Comparison of ENCODE assay signal across 8 cellular contexts in genomic region chr15:101127503-101128076, GRCh38.
A peak's percentile ranks its signal among the peaks of the same experiment; 100 is the strongest.
DNase-seq lines count a peak whose midpoint lies in the region; ATAC-seq and TF ChIP-seq lines count a peak whose summit lies in the region.

No MANE protein-coding gene starts in this region.

- no peak for TF ChIP-seq CTCF in Calu3 (IDR thresholded peaks at IDR 0.05; ENCODE audit: unreplicated experiment)

- peak overlapping the region in 20 of 21 experiments; percentile 16 to 89 (median 80) for H3K27ac ChIP-seq in skin epidermis

- H3K4me3 ChIP-seq in skin epidermis = no peak overlapping the region

- peaks cover 11% of the 10 kb centered on the region for H3K4me1 Mint-ChIP-seq in Calu3 (ENCODE audit: low read depth, unreplicated experiment)
- H3K4me1 Mint-ChIP-seq in activated naive CD8-positive, alpha-beta T cell treated with anti-CD3 and anti-CD28 coated beads for 36 hours = peaks cover 50% of the 10 kb centered on the region

- CTCF ChIA-PET in Calu3 (lab: Charles Lee) = interaction anchor here (1.0 kb wide), 1 partner anchor 121 kb away, joined by 3 read pairs; no protein-coding TSS in a partner anchor

- DNase-seq in Calu3 (peak; percentile 32), left ventricle myocardium superior (peak; percentile 82), SKM-1 treated with dmso at 0.1 percent for 144 hours (lab: John Stamatoyannopoulos, UW; ENCODE audit: unreplicated experiment) (no peak)
- peak; percentile 76 for DNase-seq in activated naive CD8-positive, alpha-beta T cell treated with anti-CD3 and anti-CD28 coated beads for 36 hours

- intact Hi-C loops in Calu3 (cut with micrococcal nuclease; ENCODE audit: unreplicated experiment) (no loop called here), left ventricle myocardium superior (cut with micrococcal nuclease) (no loop called here)

- no peaks in the 10 kb centered on the region for H3K36me3 Mint-ChIP-seq in Calu3 (ENCODE audit: insufficient read depth, unreplicated experiment)
- H3K36me3 Mint-ChIP-seq in activated naive CD8-positive, alpha-beta T cell treated with anti-CD3 and anti-CD28 coated beads for 36 hours = peaks cover 16% of the 10 kb centered on the region

- BruUV-seq in Calu3 (replicated peaks; lab: Mats Ljungman, UMichigan) = no TSS peak

- ATAC-seq in GM21360 (IDR thresholded peaks at IDR 0.05; ENCODE audit: unreplicated experiment) = peak; percentile 49
- ATAC-seq in HG03575 (IDR thresholded peaks at IDR 0.05; ENCODE audit: extremely low read depth, insufficient number of reproducible peaks, low FRiP score, unreplicated experiment) = peak; percentile 73
- peak; percentile 96 for ATAC-seq in left ventricle myocardium superior

- no peak overlapping the region for H3K27ac Mint-ChIP-seq in Calu3 (ENCODE audit: unreplicated experiment)
- peak overlapping the region; percentile 99 for H3K27ac Mint-ChIP-seq in activated naive CD8-positive, alpha-beta T cell treated with anti-CD3 and anti-CD28 coated beads for 36 hours

- H3K27me3 Mint-ChIP-seq in Calu3 (ENCODE audit: unreplicated experiment) = no peaks in the 10 kb centered on the region
- H3K27me3 Mint-ChIP-seq in activated naive CD8-positive, alpha-beta T cell treated with anti-CD3 and anti-CD28 coated beads for 36 hours = no peaks in the 10 kb centered on the region

- H3K9me3 Mint-ChIP-seq in Calu3 (ENCODE audit: low read depth, unreplicated experiment) = peaks cover 3% of the 10 kb centered on the region
- H3K9me3 Mint-ChIP-seq in activated naive CD8-positive, alpha-beta T cell treated with anti-CD3 and anti-CD28 coated beads for 36 hours = peaks cover 19% of the 10 kb centered on the region

- no peak overlapping the region for H3K4me3 Mint-ChIP-seq in Calu3 (ENCODE audit: low read depth, unreplicated experiment)
- peak overlapping the region; percentile 73 for H3K4me3 Mint-ChIP-seq in activated naive CD8-positive, alpha-beta T cell treated with anti-CD3 and anti-CD28 coated beads for 36 hours

TF ChIP-seq in PFSK-1, 5 proteins besides CTCF, POLR2A, EP300 and RAD21:
- TF ChIP-seq, protein P1, sequence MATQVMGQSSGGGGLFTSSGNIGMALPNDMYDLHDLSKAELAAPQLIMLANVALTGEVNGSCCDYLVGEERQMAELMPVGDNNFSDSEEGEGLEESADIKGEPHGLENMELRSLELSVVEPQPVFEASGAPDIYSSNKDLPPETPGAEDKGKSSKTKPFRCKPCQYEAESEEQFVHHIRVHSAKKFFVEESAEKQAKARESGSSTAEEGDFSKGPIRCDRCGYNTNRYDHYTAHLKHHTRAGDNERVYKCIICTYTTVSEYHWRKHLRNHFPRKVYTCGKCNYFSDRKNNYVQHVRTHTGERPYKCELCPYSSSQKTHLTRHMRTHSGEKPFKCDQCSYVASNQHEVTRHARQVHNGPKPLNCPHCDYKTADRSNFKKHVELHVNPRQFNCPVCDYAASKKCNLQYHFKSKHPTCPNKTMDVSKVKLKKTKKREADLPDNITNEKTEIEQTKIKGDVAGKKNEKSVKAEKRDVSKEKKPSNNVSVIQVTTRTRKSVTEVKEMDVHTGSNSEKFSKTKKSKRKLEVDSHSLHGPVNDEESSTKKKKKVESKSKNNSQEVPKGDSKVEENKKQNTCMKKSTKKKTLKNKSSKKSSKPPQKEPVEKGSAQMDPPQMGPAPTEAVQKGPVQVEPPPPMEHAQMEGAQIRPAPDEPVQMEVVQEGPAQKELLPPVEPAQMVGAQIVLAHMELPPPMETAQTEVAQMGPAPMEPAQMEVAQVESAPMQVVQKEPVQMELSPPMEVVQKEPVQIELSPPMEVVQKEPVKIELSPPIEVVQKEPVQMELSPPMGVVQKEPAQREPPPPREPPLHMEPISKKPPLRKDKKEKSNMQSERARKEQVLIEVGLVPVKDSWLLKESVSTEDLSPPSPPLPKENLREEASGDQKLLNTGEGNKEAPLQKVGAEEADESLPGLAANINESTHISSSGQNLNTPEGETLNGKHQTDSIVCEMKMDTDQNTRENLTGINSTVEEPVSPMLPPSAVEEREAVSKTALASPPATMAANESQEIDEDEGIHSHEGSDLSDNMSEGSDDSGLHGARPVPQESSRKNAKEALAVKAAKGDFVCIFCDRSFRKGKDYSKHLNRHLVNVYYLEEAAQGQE (IDR thresholded peaks at IDR 0.05; ENCODE audit: insufficient read depth in 1 of 2, low read depth in 2 of 2, low read length in 2 of 2) = peak in 1 of 2 experiments; percentile 8; a peak in 1 of 4 replicates
- TF ChIP-seq TAF1 (IDR thresholded peaks at IDR 0.05; ENCODE audit: borderline replicate concordance, insufficient read depth, low read length) (no peak), FOXP2 (optimal IDR thresholded peaks at IDR 0.05; ENCODE audit: borderline replicate concordance, extremely low read depth, extremely low read length, insufficient read depth) (peak; percentile 80)
